In the genomic region with DNA sequence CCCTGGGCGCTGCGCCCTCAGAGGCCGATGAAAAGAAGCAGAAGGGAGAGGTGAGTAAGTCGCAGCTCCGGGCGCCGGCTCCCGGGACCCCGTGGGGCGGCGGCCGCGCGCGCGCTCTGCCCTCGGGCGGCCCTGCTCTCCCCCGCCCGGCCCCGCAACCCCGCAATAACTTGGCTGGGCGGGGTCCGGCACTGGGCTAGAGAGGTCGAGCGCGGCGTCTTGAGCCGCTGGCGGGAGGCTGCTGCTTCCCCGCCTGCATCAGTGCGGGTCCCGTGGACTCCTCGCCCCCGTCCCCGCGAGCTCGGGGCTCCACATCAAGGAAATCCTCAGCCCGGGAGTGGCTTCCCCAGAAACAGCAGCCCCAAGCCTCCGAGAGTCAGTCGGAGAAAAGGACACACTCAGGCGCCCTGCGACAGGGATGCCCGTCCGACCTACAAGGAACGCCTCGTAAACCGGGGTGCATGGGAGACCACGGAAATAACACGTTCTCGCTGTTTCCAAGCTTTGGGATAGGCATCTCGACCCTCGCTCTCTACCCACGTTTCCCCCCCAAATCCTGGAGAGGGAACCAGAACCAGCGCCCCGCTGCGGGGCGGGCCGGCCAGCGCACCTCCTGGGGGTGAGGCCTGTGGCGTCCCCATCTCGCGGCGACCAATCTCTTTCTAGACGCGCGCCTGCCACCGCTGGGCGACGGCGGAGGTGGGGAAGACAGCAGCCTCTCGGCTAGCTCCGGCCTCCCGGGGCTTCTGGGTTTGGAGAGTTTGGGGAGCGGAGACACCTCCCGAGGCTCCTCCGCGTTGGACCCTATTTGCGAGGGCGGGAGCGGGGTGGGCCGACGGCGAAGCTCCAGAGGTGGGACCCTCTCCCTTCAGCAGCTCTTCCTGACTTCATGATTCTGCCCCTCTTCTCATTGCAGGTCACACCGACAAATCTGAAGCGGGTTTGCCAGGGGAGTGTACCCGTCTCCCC, we compare ENCODE assay signal across 8 cellular contexts. TPM values are rescaled to one million over a fixed set of nuclear protein-coding genes. Genes with fewer than 3 reads are reported as not detected.
DNase-seq lines count a peak whose midpoint lies in the region; ATAC-seq and TF ChIP-seq lines count a peak whose summit lies in the region.

No MANE protein-coding gene starts in this region.

- WGBS in thymus: under 1% methylated on average over 87 of the region's 87 CpGs

- H3K4me1 Mint-ChIP-seq in nephron: peaks cover 29% of the 10 kb centered on the region

- peak; percentile 46 for DNase-seq in AG10803 (ENCODE audit: low read depth)
- peak; percentile 87 to 88 for DNase-seq in activated T-cell treated with anti-CD3 and anti-CD28 coated beads, Interleukin-2, amount 50 U/mL, for 48 hours
- DNase-seq in fibroblast of mammary gland (ENCODE audit: low read depth): no peak

- H3K27me3 Mint-ChIP-seq in nephron (ENCODE audit: low read depth): peaks cover 53% of the 10 kb centered on the region

- H3K9me3 ChIP-seq in OCI-LY3 (ENCODE audit: insufficient read depth, low read length) (no peaks in the 10 kb centered on the region), thymus (ENCODE audit: control insufficient read depth) (no peaks in the 10 kb centered on the region)

- H3K36me3 Mint-ChIP-seq in nephron (ENCODE audit: low read depth): peaks cover 6% of the 10 kb centered on the region

- peak; percentile 39 for TF ChIP-seq CTCF in AG10803 (conservative IDR thresholded peaks at IDR 0.05; ENCODE audit: low read length)
- TF ChIP-seq CTCF in OCI-LY3 (IDR thresholded peaks at IDR 0.05; ENCODE audit: low read depth, low read length): peak; percentile 50
- peak; percentile 25 for TF ChIP-seq CTCF in fibroblast of mammary gland (conservative IDR thresholded peaks at IDR 0.05; ENCODE audit: control insufficient read depth, insufficient read depth, low read depth, low read length)
- peak in 2 of 3 experiments; percentile 27 to 28 for TF ChIP-seq CTCF in nephron (IDR thresholded peaks at IDR 0.05; ENCODE audit: unreplicated experiment in 3 of 3)

- peak overlapping the region; percentile 79 to 97 (median 94) for H3K27ac Mint-ChIP-seq in nephron

- H3K27ac ChIP-seq in OCI-LY3 (ENCODE audit: low read length) (peak overlapping the region; percentile 82), thymus (ENCODE audit: low read depth) (peak overlapping the region; percentile 90)

- H2AFZ ChIP-seq in OCI-LY3 (ENCODE audit: low read depth, low read length): peak overlapping the region; percentile 4; the same call in 1 of the 2 replicates

- peaks cover 26% of the 10 kb centered on the region for H3K79me2 ChIP-seq in OCI-LY3 (ENCODE audit: low read length)

- peak overlapping the region; percentile 92 to 96 (median 95) for H3K4me3 Mint-ChIP-seq in nephron

- H3K27me3 ChIP-seq in OCI-LY3 (ENCODE audit: low read depth, low read length) (no peaks in the 10 kb centered on the region), thymus (ENCODE audit: control insufficient read depth, insufficient read depth) (peaks cover 12% of the 10 kb centered on the region)

- H3K4me1 ChIP-seq in OCI-LY3 (ENCODE audit: low read length) (peaks cover 14% of the 10 kb centered on the region), thymus (ENCODE audit: control insufficient read depth, insufficient read depth, low read length) (peaks cover 18% of the 10 kb centered on the region)

- H4K20me1 ChIP-seq in OCI-LY3 (ENCODE audit: insufficient read depth, low read length): no peaks in the 10 kb centered on the region

- peak overlapping the region; percentile 75 for H3K9ac ChIP-seq in OCI-LY3 (ENCODE audit: low read length)

- H3K4me3 ChIP-seq in AG10803 (ENCODE audit: low read length) (peak overlapping the region; percentile 77), OCI-LY3 (ENCODE audit: low read length) (peak overlapping the region; percentile 80), fibroblast of mammary gland (ENCODE audit: control insufficient read depth, low read depth, low read length) (peak overlapping the region; percentile 68), thymus (ENCODE audit: low read length) (peak overlapping the region; percentile 74)

- H3K36me3 ChIP-seq in OCI-LY3 (replicated peaks; ENCODE audit: low read depth, low read length): peaks cover under 1% of the 10 kb centered on the region
- peaks cover 7% of the 10 kb centered on the region for H3K36me3 ChIP-seq in thymus (ENCODE audit: control insufficient read depth, insufficient read depth)

- H3K4me2 ChIP-seq in OCI-LY3 (ENCODE audit: low read length): peak overlapping the region; percentile 98

- ATAC-seq in GM19025 (IDR thresholded peaks at IDR 0.05; ENCODE audit: low read depth, unreplicated experiment) (peak; percentile 23), HG03432 (IDR thresholded peaks at IDR 0.05; ENCODE audit: unreplicated experiment) (peak; percentile 39)

- no peaks in the 10 kb centered on the region for H3K9me3 Mint-ChIP-seq in nephron

RNA-seq across cellular contexts. Expression of a gene that starts 0.8 kb away (rescaled TPM):
- 7.8 TPM for polyA plus RNA-seq in thymus

RNA-seq across cellular contexts. Expression of a gene that starts 0.9 kb away (rescaled TPM):
- polyA plus RNA-seq in thymus: 98.2 TPM

RNA-seq across cellular contexts. Expression of a gene that starts 21.8 kb away (rescaled TPM):
- polyA plus RNA-seq in thymus: 33.7 TPM

RNA-seq across cellular contexts. Expression of a gene that starts 25.3 kb away (rescaled TPM):
- 2.2 TPM for polyA plus RNA-seq in thymus

RNA-seq across cellular contexts. Expression of a gene that starts 55.1 kb away (rescaled TPM):
- 17.0 TPM for polyA plus RNA-seq in thymus
